Comparison of ENCODE assay signal across 2 cellular contexts in the genomic region with DNA sequence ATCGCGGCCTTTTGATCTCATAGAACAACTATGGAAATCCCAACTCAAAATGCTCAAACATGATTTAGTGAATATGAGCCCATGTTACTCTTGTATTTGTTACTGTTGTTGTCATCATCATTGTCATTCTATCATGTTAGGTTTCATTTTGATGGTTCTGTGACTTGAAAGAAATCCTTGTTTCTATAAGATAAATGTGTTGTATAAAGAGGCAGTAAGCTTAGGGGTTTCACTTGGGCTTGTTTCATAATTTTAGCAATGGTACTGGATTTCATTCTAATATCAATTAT.
TF ChIP-seq lines count a peak whose summit lies in the region.

No MANE protein-coding gene starts in this region.

TF ChIP-seq in liver, 16 proteins besides CTCF, POLR2A, EP300 and RAD21:
- TF ChIP-seq YY1 (IDR thresholded peaks at IDR 0.05) (peak; percentile 2), SP1 (IDR thresholded peaks at IDR 0.05) (no peak)

TF ChIP-seq in HepG2, 621 proteins besides CTCF, POLR2A, EP300 and RAD21:
- TF ChIP-seq RFXANK (CRISPR knock-in tag; IDR thresholded peaks at IDR 0.05) (no peak), XRCC5 (optimal IDR thresholded peaks at IDR 0.05; ENCODE audit: low read length) (no peak), NFATC3 (CRISPR knock-in tag; IDR thresholded peaks at IDR 0.05) (no peak)
- TF ChIP-seq, protein P1, sequence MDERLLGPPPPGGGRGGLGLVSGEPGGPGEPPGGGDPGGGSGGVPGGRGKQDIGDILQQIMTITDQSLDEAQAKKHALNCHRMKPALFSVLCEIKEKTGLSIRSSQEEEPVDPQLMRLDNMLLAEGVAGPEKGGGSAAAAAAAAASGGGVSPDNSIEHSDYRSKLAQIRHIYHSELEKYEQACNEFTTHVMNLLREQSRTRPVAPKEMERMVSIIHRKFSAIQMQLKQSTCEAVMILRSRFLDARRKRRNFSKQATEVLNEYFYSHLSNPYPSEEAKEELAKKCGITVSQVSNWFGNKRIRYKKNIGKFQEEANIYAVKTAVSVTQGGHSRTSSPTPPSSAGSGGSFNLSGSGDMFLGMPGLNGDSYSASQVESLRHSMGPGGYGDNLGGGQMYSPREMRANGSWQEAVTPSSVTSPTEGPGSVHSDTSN (CRISPR knock-in tag; IDR thresholded peaks at IDR 0.05): no peak
